ENCODE assay signal across 8 cellular contexts in genomic region chr9:132901859-132902831, GRCh38. TPM values are rescaled to one million over a fixed set of nuclear protein-coding genes. Genes with fewer than 3 reads are reported as not detected.
DNase-seq lines count a peak whose midpoint lies in the region; ATAC-seq, FAIRE-seq and TF ChIP-seq lines count a peak whose summit lies in the region.

No MANE protein-coding gene starts in this region.

- peak; percentile 51 for DNase-seq in GM12892 (ENCODE audit: insufficient read length)
- peak; percentile 70 for DNase-seq in MV-4-11 (lab: John Stamatoyannopoulos, UW)
- peak; percentile 40 to 77 (median 65) for DNase-seq in T-helper 1 cell
- peak; percentile 67 for DNase-seq in amniotic epithelial cell (ENCODE audit: low read depth)
- peak; percentile 53 for DNase-seq in left ventricle myocardium superior
- peak; percentile 81 for DNase-seq in sciatic nerve (ENCODE audit: low spot score)

- peak; percentile 63 for ATAC-seq in left ventricle myocardium superior
- ATAC-seq in sciatic nerve = peak; percentile 89
- no peak for ATAC-seq in GM18519 (IDR thresholded peaks at IDR 0.05; ENCODE audit: low FRiP score, unreplicated experiment)

- FAIRE-seq in A204.1 (lab: Jason Lieb, UNC) = peak; percentile 84
- peak; percentile 86 for FAIRE-seq in GM12892 (lab: Jason Lieb, UNC)

- no peak for TF ChIP-seq POLR2A in GM12892 (IDR thresholded peaks at IDR 0.05; ENCODE audit: low read depth, low read length)

- intact Hi-C loops in left ventricle myocardium superior (cut with micrococcal nuclease) = no loop called here
- intact Hi-C loops in sciatic nerve (cut with DNase I) = loop anchor here (1.0 kb wide), 1 partner anchor 22 kb away; no protein-coding TSS in a partner anchor

RNA-seq across cellular contexts. Expression of gene SPACA9, which starts 23.4 kb away (rescaled TPM):
- 1.1 TPM for polyA plus RNA-seq in GM12892 (2012; ENCODE audit: missing spikeins)
- 4.4 TPM for total RNA-seq in left ventricle myocardium superior
- 9.3 TPM for total RNA-seq in sciatic nerve

RNA-seq across cellular contexts. Expression of gene AK8, which starts 24.1 kb away (rescaled TPM):
- 0.53 TPM for polyA plus RNA-seq in GM12892 (2012; ENCODE audit: missing spikeins)
- total RNA-seq in left ventricle myocardium superior (0.42 TPM), sciatic nerve (1.6 TPM)

RNA-seq across cellular contexts. Expression of gene TSC1, which starts 42.3 kb away (rescaled TPM):
- 17.0 TPM for polyA plus RNA-seq in GM12892 (2012; ENCODE audit: missing spikeins)
- total RNA-seq in left ventricle myocardium superior (54.4 TPM), sciatic nerve (71.5 TPM)
